In genomic region chr7:111595780-111596179, GRCh38 we compare ENCODE assay signal across 25 cellular contexts.
"Had no signal": no experiment of that assay in that cellular context is flagged by ENCODE, and none has a peak within 500 bp of the region (broad histone marks: within the 10 kb centered on the region; RNA-seq: fewer than 3 reads in every experiment).

No MANE protein-coding gene starts in this region.

- H3K9me3 ChIP-seq: colonic mucosa, esophagus squamous epithelium, gastrocnemius medialis, heart right ventricle, lower lobe of right lung had no signal

- FAIRE-seq: endometrium, islet of Langerhans, keratinocyte had no signal

- H3K36me3 ChIP-seq: colonic mucosa, esophagus squamous epithelium, gastrocnemius medialis, heart right ventricle, left lung, lower lobe of right lung had no signal

- ATAC-seq: effector memory CD8-positive, alpha-beta T cell; esophagus mucosa; gastrocnemius medialis; heart right ventricle; left lung; left ventricle myocardium superior; lower lobe of right lung; mucosa of descending colon had no signal

- H3K4me3 ChIP-seq: colonic mucosa, esophagus squamous epithelium, gastrocnemius medialis, heart right ventricle, left lung, lower lobe of right lung, mucosa of descending colon had no signal

- DNase-seq: colonic mucosa; cortex of kidney; effector CD8-positive, alpha-beta T cell; effector memory CD8-positive, alpha-beta T cell; endodermal cell; erythroblast; esophagus squamous epithelium; foreskin fibroblast; foreskin melanocyte; gastrocnemius medialis; glutamatergic neuron; head of caudate nucleus; heart right ventricle; hippocampal formation; left lung; left ventricle myocardium superior; lower lobe of right lung; mesenchymal stem cell; mucosa of descending colon; naive B cell had no signal

- H3K27ac ChIP-seq: colonic mucosa, epithelial cell of prostate, esophagus squamous epithelium, gastrocnemius medialis, heart right ventricle, left lung, lower lobe of right lung had no signal

- H3K4me1 ChIP-seq: colonic mucosa, esophagus squamous epithelium, gastrocnemius medialis, heart right ventricle, left lung, lower lobe of right lung had no signal

- H3K27me3 ChIP-seq: colonic mucosa, esophagus squamous epithelium, gastrocnemius medialis, heart right ventricle, left lung had no signal
